ENCODE assay signal across 18 cellular contexts in the genomic region with DNA sequence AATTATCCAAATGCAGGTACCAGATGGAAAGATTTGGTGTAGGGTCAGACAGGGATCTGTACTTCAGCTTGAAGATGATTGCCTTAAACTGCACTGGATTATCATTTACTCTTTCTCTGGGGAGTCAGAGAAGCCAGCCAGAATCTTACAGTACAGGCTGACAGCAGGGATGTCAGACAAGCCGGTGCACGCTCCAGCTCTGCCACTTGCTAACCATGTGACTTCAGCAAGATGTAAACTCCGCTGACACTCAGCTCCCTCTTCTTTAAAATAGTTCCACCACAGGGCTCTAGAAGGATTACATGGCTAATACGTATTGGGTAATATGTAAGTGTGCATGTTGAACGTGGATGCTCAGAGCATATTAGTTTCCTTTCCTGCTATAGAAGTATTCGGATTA.
"Had no signal": no experiment of that assay in that cellular context is flagged by ENCODE, and none has a peak within 500 bp of the region (broad histone marks: within the 10 kb centered on the region; RNA-seq: fewer than 3 reads in every experiment).

No MANE protein-coding gene starts in this region.

- H3K4me1 ChIP-seq: colonic mucosa, right lobe of liver had no signal

- H3K9me3 ChIP-seq: colonic mucosa, mucosa of descending colon, right lobe of liver, transverse colon had no signal

- H3K27me3 ChIP-seq: colonic mucosa, right lobe of liver, transverse colon had no signal

- H3K36me3 ChIP-seq: colonic mucosa, right lobe of liver, transverse colon had no signal

- FAIRE-seq: astrocyte, endothelial cell of umbilical vein, TTC549 had no signal

- DNase-seq: activated CD4-positive, alpha-beta T cell treated with anti-CD3 and anti-CD28 coated beads, Interleukin-2, amount 10 ng/mL, durations not matched to agents 7 days and 5 days; activated CD4-positive, CD25-positive, alpha-beta regulatory T cell; activated CD8-positive, alpha-beta memory T cell treated with anti-CD3 and anti-CD28 coated beads for 24 hours; activated naive CD4-positive, alpha-beta T cell treated with anti-CD3 and anti-CD28 coated beads for 36 hours; caudate nucleus; colonic mucosa; effector CD4-positive, alpha-beta T cell; left colon; mucosa of descending colon; naive thymus-derived CD8-positive, alpha-beta T cell; right lobe of liver; stimulated activated CD4-positive, alpha-beta T cell treated with anti-CD3 and anti-CD28 coated beads, Interleukin-1b, Interleukin-23, amount 100 ng/mL, for 48 hours; stimulated activated naive B cell treated with anti-CD40 and anti-IgM and Interleukin-4, amounts not matched to agents 10 μg/mL and 1 μg/mL and 100 μg/mL, for 72 hours; substantia nigra; transverse colon had no signal

- ATAC-seq: left colon; mucosa of descending colon; naive thymus-derived CD8-positive, alpha-beta T cell; right lobe of liver; stimulated activated naive B cell treated with anti-CD40 and anti-IgM and Interleukin-4, amounts not matched to agents 10 μg/mL and 1 μg/mL and 100 μg/mL, for 72 hours had no signal

- H3K4me3 ChIP-seq: colonic mucosa, mucosa of descending colon, right lobe of liver, transverse colon had no signal

- H3K27ac ChIP-seq: colonic mucosa, right lobe of liver, transverse colon had no signal
